ENCODE assay signal across 1 cellular context in the genomic region with DNA sequence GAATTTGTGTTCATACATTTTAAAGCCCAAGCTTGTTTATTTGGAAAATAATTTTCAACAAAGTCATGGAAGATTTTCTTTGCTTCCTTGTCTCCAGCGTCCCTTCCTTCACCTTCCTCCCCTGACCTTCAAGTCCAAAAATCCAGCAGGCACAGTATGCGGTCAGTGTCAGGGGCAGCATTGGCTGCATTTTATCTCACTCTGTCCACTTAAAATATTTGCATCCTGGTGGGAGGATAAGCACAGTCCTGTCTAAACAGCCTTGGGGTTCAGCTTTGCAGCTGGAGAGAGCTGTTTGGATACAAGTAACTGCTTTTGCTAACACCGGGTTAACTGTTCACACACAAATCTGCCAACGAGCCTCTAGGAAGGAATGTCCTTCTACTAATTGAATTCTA.
TF ChIP-seq lines count a peak whose summit lies in the region.

No MANE protein-coding gene starts in this region.

TF ChIP-seq in SK-N-SH, 30 proteins besides CTCF, POLR2A, EP300 and RAD21 (continued from another document):
- TF ChIP-seq, protein P1, sequence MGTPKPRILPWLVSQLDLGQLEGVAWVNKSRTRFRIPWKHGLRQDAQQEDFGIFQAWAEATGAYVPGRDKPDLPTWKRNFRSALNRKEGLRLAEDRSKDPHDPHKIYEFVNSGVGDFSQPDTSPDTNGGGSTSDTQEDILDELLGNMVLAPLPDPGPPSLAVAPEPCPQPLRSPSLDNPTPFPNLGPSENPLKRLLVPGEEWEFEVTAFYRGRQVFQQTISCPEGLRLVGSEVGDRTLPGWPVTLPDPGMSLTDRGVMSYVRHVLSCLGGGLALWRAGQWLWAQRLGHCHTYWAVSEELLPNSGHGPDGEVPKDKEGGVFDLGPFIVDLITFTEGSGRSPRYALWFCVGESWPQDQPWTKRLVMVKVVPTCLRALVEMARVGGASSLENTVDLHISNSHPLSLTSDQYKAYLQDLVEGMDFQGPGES (IDR thresholded peaks at IDR 0.05; ENCODE audit: low read depth, low read length) = no peak
